Comparison of ENCODE assay signal across 9 cellular contexts in genomic region chr9:77291714-77292113, GRCh38.
DNase-seq lines count a peak whose midpoint lies in the region; ATAC-seq lines count a peak whose summit lies in the region.
"Had no signal": no experiment of that assay in that cellular context is flagged by ENCODE, and none has a peak within 500 bp of the region (broad histone marks: within the 10 kb centered on the region; RNA-seq: fewer than 3 reads in every experiment).

No MANE protein-coding gene starts in this region.

- peaks cover 2% of the 10 kb centered on the region for H3K4me1 Mint-ChIP-seq in activated CD4-positive, alpha-beta T cell treated with anti-CD3 and anti-CD28 coated beads, Interleukin-2, amount 10 ng/mL, durations not matched to agents 24 days and 14 days

- peak; percentile 12 for DNase-seq in 8988T
- peak; percentile 25 for DNase-seq in H4 (ENCODE audit: low spot score)
- DNase-seq in RKO (ENCODE audit: low spot score): peak; percentile 29
- DNase-seq in fibroblast of the conjunctiva (ENCODE audit: low read depth): peak; percentile 6
- DNase-seq in stimulated activated CD8-positive, alpha-beta memory T cell treated with anti-CD3 and anti-CD28 coated beads, Interleukin-4, amount 100 ng/mL, for 48 hours: no peak
- DNase-seq in T-helper 9 cell: no peak
- no peak for DNase-seq in activated CD4-positive, alpha-beta T cell treated with anti-CD3 and anti-CD28 coated beads, Interleukin-2, amount 10 ng/mL, durations not matched to agents 24 days and 14 days
- DNase-seq: kidney glomerular epithelial cell had no signal

- no peaks in the 10 kb centered on the region for H3K27me3 Mint-ChIP-seq in activated CD4-positive, alpha-beta T cell treated with anti-CD3 and anti-CD28 coated beads, Interleukin-2, amount 10 ng/mL, durations not matched to agents 24 days and 14 days

- H3K4me3 Mint-ChIP-seq in activated CD4-positive, alpha-beta T cell treated with anti-CD3 and anti-CD28 coated beads, Interleukin-2, amount 10 ng/mL, durations not matched to agents 24 days and 14 days: no peak overlapping the region

- peaks cover 33% of the 10 kb centered on the region for H3K36me3 Mint-ChIP-seq in activated CD4-positive, alpha-beta T cell treated with anti-CD3 and anti-CD28 coated beads, Interleukin-2, amount 10 ng/mL, durations not matched to agents 24 days and 14 days (ENCODE audit: low read depth)

- H3K27ac Mint-ChIP-seq in activated CD4-positive, alpha-beta T cell treated with anti-CD3 and anti-CD28 coated beads, Interleukin-2, amount 10 ng/mL, durations not matched to agents 24 days and 14 days: no peak overlapping the region

- intact Hi-C loops in activated CD4-positive, alpha-beta T cell treated with anti-CD3 and anti-CD28 coated beads, Interleukin-2, amount 10 ng/mL, durations not matched to agents 24 days and 14 days (cut with micrococcal nuclease): no loop called here

- peaks cover 11% of the 10 kb centered on the region for H3K9me3 Mint-ChIP-seq in activated CD4-positive, alpha-beta T cell treated with anti-CD3 and anti-CD28 coated beads, Interleukin-2, amount 10 ng/mL, durations not matched to agents 24 days and 14 days

- no peak for ATAC-seq in HG03045 (IDR thresholded peaks at IDR 0.05; ENCODE audit: unreplicated experiment)

Comparison
In these comparisons a context has a peak if more than half of its experiments do, and no peak if none do; other contexts are left out.
1. DNase-seq: peak in 8988T (single experiment), H4 (single experiment), RKO (single experiment) and fibroblast of the conjunctiva (single experiment); none in stimulated activated CD8-positive, alpha-beta memory T cell treated with anti-CD3 and anti-CD28 coated beads, Interleukin-4, amount 100 ng/mL, for 48 hours (single experiment), T-helper 9 cell (single experiment) and activated CD4-positive, alpha-beta T cell treated with anti-CD3 and anti-CD28 coated beads, Interleukin-2, amount 10 ng/mL, durations not matched to agents 24 days and 14 days (single experiment).